ENCODE assay signal across 11 cellular contexts in genomic region chr5:173302546-173303155, GRCh38. TPM values are rescaled to one million over a fixed set of nuclear protein-coding genes. Genes with fewer than 3 reads are reported as not detected.
A peak's percentile ranks its signal among the peaks of the same experiment; 100 is the strongest.
DNase-seq lines count a peak whose midpoint lies in the region; ATAC-seq and TF ChIP-seq lines count a peak whose summit lies in the region.
"Had no signal": no experiment of that assay in that cellular context is flagged by ENCODE, and none has a peak within 500 bp of the region (broad histone marks: within the 10 kb centered on the region; RNA-seq: fewer than 3 reads in every experiment).

No MANE protein-coding gene starts in this region.

- peaks cover 6% of the 10 kb centered on the region for H3K9me3 Mint-ChIP-seq in nephron

- peaks cover 15% of the 10 kb centered on the region for H3K27me3 Mint-ChIP-seq in nephron (ENCODE audit: low read depth)

- in situ Hi-C loops in mammary epithelial cell (cut with MboI; ENCODE audit: low sequenced_read_pairs in 2 of 2) = no loop called here

- H3K36me3 ChIP-seq in mammary epithelial cell (ENCODE audit: insufficient read depth, low read length) = no peaks in the 10 kb centered on the region
- H3K36me3 ChIP-seq: transverse colon had no signal

- no peak overlapping the region for H3K9ac ChIP-seq in mammary epithelial cell (ENCODE audit: insufficient read depth, low read length)

- no peaks in the 10 kb centered on the region for H4K20me1 ChIP-seq in mammary epithelial cell (ENCODE audit: insufficient read depth, low read length)

- H3K27ac Mint-ChIP-seq in nephron = peak overlapping the region; percentile 75 to 91 (median 91)

- TF ChIP-seq CTCF in mammary epithelial cell (conservative IDR thresholded peaks at IDR 0.05 in 1 of 2, IDR thresholded peaks at IDR 0.05 in 1 of 2; ENCODE audit: extremely low read depth in 1 of 2, insufficient read depth in 1 of 2, low read depth in 1 of 2, low read length in 2 of 2) (no peak), nephron (IDR thresholded peaks at IDR 0.05; ENCODE audit: unreplicated experiment in 3 of 3) (no peak)

- peaks cover 15% of the 10 kb centered on the region for H3K4me1 ChIP-seq in mammary epithelial cell (ENCODE audit: insufficient read depth, low read length)
- H3K4me1 ChIP-seq: transverse colon had no signal

- dilution Hi-C loops in mammary epithelial cell (cut with HindIII; ENCODE audit: low sequenced_read_pairs) = no loop called here

- H3K4me1 Mint-ChIP-seq in nephron = peaks cover 70% of the 10 kb centered on the region

- H3K4me2 ChIP-seq in mammary epithelial cell (ENCODE audit: insufficient read depth, low read depth, low read length) = peak overlapping the region; percentile 34

- no peak overlapping the region for H3K27ac ChIP-seq in mammary epithelial cell (ENCODE audit: insufficient read depth, low read depth, low read length)
- H3K27ac ChIP-seq: transverse colon had no signal

- DNase-seq in EH (ENCODE audit: low read depth) (peak; percentile 88), NCI-H146 treated with DMSO at 0.1 percent for 48 hours (lab: John Stamatoyannopoulos, UW; ENCODE audit: unreplicated experiment) (peak; percentile 38), mammary epithelial cell (peak; percentile 79), putamen (ENCODE audit: low spot score) (no peak), cortex of kidney (lab: John Stamatoyannopoulos, UW) (no peak), retina (no peak)
- DNase-seq: activated CD4-positive, alpha-beta T cell treated with anti-CD3 and anti-CD28 coated beads, Interleukin-2, amount 50 U/mL, for 48 hours; caudate nucleus; transverse colon had no signal

- CTCF ChIA-PET in mammary epithelial cell (lab: Charles Lee; ENCODE audit: low non-redundant PET) = no interaction called here

- BruUV-seq in mammary epithelial cell (replicated peaks; lab: Mats Ljungman, UMichigan) = no TSS peak

- H2AFZ ChIP-seq in mammary epithelial cell (ENCODE audit: low read depth, low read length) = peak overlapping the region; percentile 65

- no peaks in the 10 kb centered on the region for H3K9me3 ChIP-seq in mammary epithelial cell (replicated peaks; ENCODE audit: insufficient read depth, low read length)

- peak overlapping the region; percentile 50 to 67 (median 57) for H3K4me3 Mint-ChIP-seq in nephron

- no peak overlapping the region for H3K4me3 ChIP-seq in mammary epithelial cell (replicated peaks in 1 of 3; ENCODE audit: insufficient read depth in 1 of 3, low read depth in 2 of 3, low read length in 3 of 3)
- H3K4me3 ChIP-seq: transverse colon had no signal

- intact Hi-C loops in mammary epithelial cell (cut with micrococcal nuclease) = no loop called here

- no peaks in the 10 kb centered on the region for H3K27me3 ChIP-seq in mammary epithelial cell (ENCODE audit: insufficient read depth, low read length)

- ATAC-seq in HG02571 (IDR thresholded peaks at IDR 0.05; ENCODE audit: unreplicated experiment) = no peak

- 40% methylated on average over 6 of the region's 6 CpGs for WGBS in mammary epithelial cell (ENCODE audit: low coverage, missing lambda C conversion rate)

- no peaks in the 10 kb centered on the region for H3K79me2 ChIP-seq in mammary epithelial cell (ENCODE audit: insufficient read depth, low read length)

- no peaks in the 10 kb centered on the region for H3K36me3 Mint-ChIP-seq in nephron (ENCODE audit: low read depth)

RNA-seq across cellular contexts. Expression of gene STC2, which starts 25.6 kb away (rescaled TPM):
- total RNA-seq in mammary epithelial cell = 100 to 1,000 TPM; 133 to 311 TPM
- polyA plus RNA-seq in mammary epithelial cell = 30.0 TPM
- polyA minus RNA-seq in mammary epithelial cell = 13.5 TPM

Comparison
In these comparisons a context has a peak if more than half of its experiments do, and no peak if none do; other contexts are left out.
1. DNase-seq: peak in EH (single experiment), NCI-H146 treated with DMSO at 0.1 percent for 48 hours (single experiment) and mammary epithelial cell (single experiment); none in putamen (single experiment), cortex of kidney (single experiment) and retina (single experiment).